Comparison of ENCODE assay signal across 11 cellular contexts in the genomic region with DNA sequence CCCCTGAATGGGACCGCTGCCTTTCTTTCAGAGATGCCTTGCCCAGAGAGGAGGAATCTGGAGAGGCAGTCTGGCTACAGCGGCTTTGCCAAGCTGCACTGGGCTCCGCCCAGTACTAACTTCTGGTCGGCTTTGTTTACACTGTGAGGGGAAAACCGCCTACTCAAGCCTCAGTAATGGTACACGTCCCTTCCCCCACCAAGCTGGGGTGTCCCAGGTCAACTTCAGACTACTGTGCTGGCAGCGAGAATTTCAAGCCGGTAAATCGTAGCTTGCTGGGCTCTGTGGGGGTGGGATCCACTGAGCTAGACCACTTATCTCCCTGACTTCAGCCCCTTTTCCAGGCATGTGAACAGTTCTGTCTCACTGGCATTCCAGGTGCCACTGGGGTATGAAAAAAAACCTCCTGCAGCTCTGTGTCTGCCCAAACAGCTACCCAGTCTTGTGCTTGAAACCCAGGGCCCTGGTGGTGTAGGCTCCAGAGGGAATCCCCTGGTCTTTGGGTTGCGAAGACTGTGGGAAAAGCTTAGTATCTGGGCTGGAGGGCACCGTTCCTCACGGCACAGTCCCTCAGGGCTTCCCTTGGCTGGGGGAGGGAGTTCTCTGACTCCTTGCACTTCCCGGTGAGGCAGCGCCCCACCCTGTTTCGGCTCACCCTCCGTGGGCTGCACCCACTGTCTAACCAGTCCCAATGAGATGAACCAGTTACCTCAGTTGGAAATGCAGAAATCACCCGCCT.
DNase-seq lines count a peak whose midpoint lies in the region; ATAC-seq, FAIRE-seq and TF ChIP-seq lines count a peak whose summit lies in the region.
"Had no signal": no experiment of that assay in that cellular context is flagged by ENCODE, and none has a peak within 500 bp of the region (broad histone marks: within the 10 kb centered on the region; RNA-seq: fewer than 3 reads in every experiment).

No MANE protein-coding gene starts in this region.

- no peaks in the 10 kb centered on the region for H4K20me1 ChIP-seq in astrocyte (ENCODE audit: insufficient read depth, low read length)

- H3K9ac ChIP-seq in astrocyte (ENCODE audit: low read length) = no peak overlapping the region

- no peak for TF ChIP-seq POLR2A in breast epithelium (IDR thresholded peaks at IDR 0.05)

- intact Hi-C loops in breast epithelium (cut with DNase I; ENCODE audit: low total_unique reads) = no loop called here

- no peaks in the 10 kb centered on the region for H3K4me1 Mint-ChIP-seq in astrocyte (ENCODE audit: low read depth, unreplicated experiment)

- no peak for FAIRE-seq in astrocyte (lab: Jason Lieb, UNC)

- H3K36me3 Mint-ChIP-seq in astrocyte (ENCODE audit: low read depth, unreplicated experiment) = peaks cover 8% of the 10 kb centered on the region

- H3K4me2 ChIP-seq in astrocyte (ENCODE audit: low read length) = peak overlapping the region; percentile 19

- no peak overlapping the region for H3K27ac Mint-ChIP-seq in astrocyte (ENCODE audit: unreplicated experiment)
- H3K27ac Mint-ChIP-seq: activated T-cell treated with anti-CD3 and anti-CD28 coated beads, Interleukin-2, amount 50 U/mL, for 24 hours had no signal

- no peak overlapping the region for H2AFZ ChIP-seq in astrocyte (ENCODE audit: low read depth, low read length)

- H3K27me3 ChIP-seq in astrocyte (ENCODE audit: insufficient read depth, low read length) (no peaks in the 10 kb centered on the region), thoracic aorta (replicated peaks; ENCODE audit: insufficient read depth) (no peaks in the 10 kb centered on the region), breast epithelium (no peaks in the 10 kb centered on the region)

- H3K27me3 Mint-ChIP-seq in astrocyte (ENCODE audit: low read depth, unreplicated experiment) = no peaks in the 10 kb centered on the region
- H3K27me3 Mint-ChIP-seq: activated T-cell treated with anti-CD3 and anti-CD28 coated beads, Interleukin-2, amount 50 U/mL, for 24 hours had no signal

- DNase-seq in NCI-H2107 treated with DMSO at 0.1 percent for 48 hours (lab: John Stamatoyannopoulos, UW; ENCODE audit: unreplicated experiment) = peak; percentile 33
- DNase-seq in NCI-H2107 (lab: John Stamatoyannopoulos, UW) = no peak
- DNase-seq in astrocyte (ENCODE audit: low read depth) = no peak
- peak; percentile 79 for DNase-seq in islet precursor cell
- DNase-seq in thoracic aorta (ENCODE audit: low spot score) = no peak
- DNase-seq in breast epithelium (ENCODE audit: low spot score in 2 of 2) = no peak
- DNase-seq: activated T-cell treated with anti-CD3 and anti-CD28 coated beads, Interleukin-2, amount 50 U/mL, for 24 hours; KBM-7; stimulated activated CD8-positive, alpha-beta memory T cell treated with anti-CD3 and anti-CD28 coated beads, Interleukin-4, amount 100 ng/mL, for 48 hours had no signal

- H3K9me3 ChIP-seq in astrocyte (ENCODE audit: insufficient read depth, low read depth, low read length) (no peaks in the 10 kb centered on the region), thoracic aorta (peaks cover 5% of the 10 kb centered on the region), breast epithelium (peaks cover 0 to 12% of the 10 kb centered on the region in 2 donors)

- H3K4me3 Mint-ChIP-seq in astrocyte (ENCODE audit: unreplicated experiment) = no peak overlapping the region
- H3K4me3 Mint-ChIP-seq: activated T-cell treated with anti-CD3 and anti-CD28 coated beads, Interleukin-2, amount 50 U/mL, for 24 hours had no signal

- H3K9me3 Mint-ChIP-seq in astrocyte (ENCODE audit: unreplicated experiment) = peaks cover 12% of the 10 kb centered on the region

- H3K4me3 ChIP-seq in astrocyte (ENCODE audit: insufficient read depth, low read depth, low read length) (no peak overlapping the region), thoracic aorta (peak overlapping the region; percentile 57), breast epithelium (peak overlapping the region in 1 of 3 donors; percentile 17)

- H3K79me2 ChIP-seq in astrocyte (ENCODE audit: insufficient read depth, low read length) = no peaks in the 10 kb centered on the region

- ATAC-seq in thoracic aorta (ENCODE audit: insufficient number of reproducible peaks, low FRiP score, low read depth) (no peak), HG02973 (IDR thresholded peaks at IDR 0.05; ENCODE audit: unreplicated experiment) (no peak), HG03095 (IDR thresholded peaks at IDR 0.05; ENCODE audit: unreplicated experiment) (no peak)

- H3K36me3 ChIP-seq in astrocyte (ENCODE audit: insufficient read depth, low read length) (no peaks in the 10 kb centered on the region), thoracic aorta (no peaks in the 10 kb centered on the region), breast epithelium (no peaks in the 10 kb centered on the region)

- H3K4me1 ChIP-seq in astrocyte (ENCODE audit: insufficient read depth, low read length) (no peaks in the 10 kb centered on the region), thoracic aorta (ENCODE audit: control insufficient read depth in 1 of 2, low read depth in 2 of 2) (peaks cover 10 to 18% of the 10 kb centered on the region in 2 donors), breast epithelium (no peaks in the 10 kb centered on the region)

- H3K27ac ChIP-seq in astrocyte (ENCODE audit: low read depth, low read length) = no peak overlapping the region
- peak overlapping the region; percentile 50 to 59 for H3K27ac ChIP-seq in thoracic aorta
- H3K27ac ChIP-seq in breast epithelium = no peak overlapping the region

- TF ChIP-seq CTCF in astrocyte (IDR thresholded peaks at IDR 0.05; ENCODE audit: insufficient read depth, low read depth, low read length) (no peak), thoracic aorta (IDR thresholded peaks at IDR 0.05) (no peak), breast epithelium (IDR thresholded peaks at IDR 0.05) (no peak)

Comparison
In these comparisons a context has a peak if more than half of its experiments do, and no peak if none do; other contexts are left out.
1. DNase-seq: peak in NCI-H2107 treated with DMSO at 0.1 percent for 48 hours (single experiment) and islet precursor cell (single experiment); none in NCI-H2107 (single experiment), astrocyte (single experiment), thoracic aorta (single experiment) and breast epithelium (0 of 2).
2. H3K27ac ChIP-seq: peak in thoracic aorta (2 of 2); none in astrocyte (single experiment) and breast epithelium (0 of 2).